Comparison of ENCODE assay signal across 13 cellular contexts in genomic region chr5:171953860-171954701, GRCh38. TPM values are rescaled to one million over a fixed set of nuclear protein-coding genes. Genes with fewer than 3 reads are reported as not detected.
DNase-seq lines count a peak whose midpoint lies in the region; ATAC-seq, FAIRE-seq and TF ChIP-seq lines count a peak whose summit lies in the region.
"Had no signal": no experiment of that assay in that cellular context is flagged by ENCODE, and none has a peak within 500 bp of the region (broad histone marks: within the 10 kb centered on the region; RNA-seq: fewer than 3 reads in every experiment).

No MANE protein-coding gene starts in this region.

- H3K36me3 ChIP-seq in HUES48 (ENCODE audit: control insufficient read depth, insufficient read depth, low read length) (no peaks in the 10 kb centered on the region), mammary epithelial cell (ENCODE audit: insufficient read depth, low read length) (no peaks in the 10 kb centered on the region), keratinocyte (ENCODE audit: control insufficient read depth in 2 of 2, extremely low read depth in 1 of 2, insufficient read depth in 2 of 2, low read length in 2 of 2) (peaks cover 0 to 1% of the 10 kb centered on the region in 2 experiments)
- H3K36me3 ChIP-seq: heart right ventricle, WERI-Rb-1 had no signal

- H3K27ac Mint-ChIP-seq in activated CD8-positive, alpha-beta T cell treated with anti-CD3 and anti-CD28 coated beads for 36 hours = no peak overlapping the region
- no peak overlapping the region for H3K27ac Mint-ChIP-seq in activated CD4-positive, alpha-beta T cell treated with anti-CD3 and anti-CD28 coated beads, Interleukin-2, amount 10 ng/mL, durations not matched to agents 24 days and 14 days
- H3K27ac Mint-ChIP-seq: activated naive CD4-positive, alpha-beta T cell treated with anti-CD3 and anti-CD28 coated beads, Interleukin-2, amount 10 ng/mL, durations not matched to agents 7 days and 5 days; natural killer cell had no signal

- H3K4me1 ChIP-seq in HUES48 (ENCODE audit: control insufficient read depth, insufficient read depth, low read length) (peaks cover 56% of the 10 kb centered on the region), mammary epithelial cell (ENCODE audit: insufficient read depth, low read length) (peaks cover 27% of the 10 kb centered on the region), keratinocyte (ENCODE audit: control insufficient read depth, extremely low read depth, insufficient read depth, low read length) (peaks cover 50% of the 10 kb centered on the region)

- TF ChIP-seq CTCF in 22Rv1 (IDR thresholded peaks at IDR 0.05) (no peak), mammary epithelial cell (conservative IDR thresholded peaks at IDR 0.05 in 1 of 2, IDR thresholded peaks at IDR 0.05 in 1 of 2; ENCODE audit: extremely low read depth in 1 of 2, insufficient read depth in 1 of 2, low read depth in 1 of 2, low read length in 2 of 2) (no peak), keratinocyte (optimal IDR thresholded peaks at IDR 0.05 in 1 of 3, IDR thresholded peaks at IDR 0.05 in 1 of 3, conservative IDR thresholded peaks at IDR 0.05 in 1 of 3; ENCODE audit: extremely low read depth in 1 of 3, insufficient read depth in 2 of 3, low read length in 3 of 3) (no peak)
- TF ChIP-seq CTCF in activated CD8-positive, alpha-beta T cell treated with anti-CD3 and anti-CD28 coated beads for 36 hours (IDR thresholded peaks at IDR 0.05) = no peak

- peak overlapping the region; percentile 38; the same call in 1 of the 2 replicates for H3K27ac ChIP-seq in 22Rv1
- H3K27ac ChIP-seq in HUES48 (ENCODE audit: low read depth, low read length) = peak overlapping the region; percentile 52
- peak overlapping the region; percentile 39 for H3K27ac ChIP-seq in mammary epithelial cell (ENCODE audit: insufficient read depth, low read depth, low read length)
- peak overlapping the region; percentile 78 for H3K27ac ChIP-seq in keratinocyte (ENCODE audit: control insufficient read depth, insufficient read depth, low read length)
- H3K27ac ChIP-seq: WERI-Rb-1 had no signal

- no peaks in the 10 kb centered on the region for H3K9me3 Mint-ChIP-seq in activated CD8-positive, alpha-beta T cell treated with anti-CD3 and anti-CD28 coated beads for 36 hours
- H3K9me3 Mint-ChIP-seq in activated CD4-positive, alpha-beta T cell treated with anti-CD3 and anti-CD28 coated beads, Interleukin-2, amount 10 ng/mL, durations not matched to agents 24 days and 14 days = no peaks in the 10 kb centered on the region
- H3K9me3 Mint-ChIP-seq: activated naive CD4-positive, alpha-beta T cell treated with anti-CD3 and anti-CD28 coated beads, Interleukin-2, amount 10 ng/mL, durations not matched to agents 7 days and 5 days; natural killer cell had no signal

- peaks cover 7% of the 10 kb centered on the region for H3K9me1 ChIP-seq in keratinocyte (ENCODE audit: control insufficient read depth, extremely low read depth, insufficient read depth, low read length)

- no TSS peak for BruUV-seq in mammary epithelial cell (replicated peaks; lab: Mats Ljungman, UMichigan)

- ATAC-seq in activated CD8-positive, alpha-beta T cell treated with anti-CD3 and anti-CD28 coated beads for 36 hours = no peak
- ATAC-seq in HG03175 (IDR thresholded peaks at IDR 0.05; ENCODE audit: unreplicated experiment) = no peak
- no peak for ATAC-seq in HG02798 (IDR thresholded peaks at IDR 0.05; ENCODE audit: poor library complexity, unreplicated experiment)
- ATAC-seq: natural killer cell had no signal

- H3K79me2 ChIP-seq in mammary epithelial cell (ENCODE audit: insufficient read depth, low read length) (peaks cover 89% of the 10 kb centered on the region), keratinocyte (ENCODE audit: control insufficient read depth, insufficient read depth, low read length) (peaks cover 90% of the 10 kb centered on the region)

- H3K9me3 ChIP-seq in HUES48 (ENCODE audit: control insufficient read depth, insufficient read depth, low read length) (no peaks in the 10 kb centered on the region), mammary epithelial cell (replicated peaks; ENCODE audit: insufficient read depth, low read length) (no peaks in the 10 kb centered on the region), keratinocyte (ENCODE audit: control insufficient read depth, low read depth, low read length) (no peaks in the 10 kb centered on the region)
- H3K9me3 ChIP-seq: heart right ventricle had no signal

- dilution Hi-C loops in mammary epithelial cell (cut with HindIII; ENCODE audit: low sequenced_read_pairs) (no loop called here), keratinocyte (cut with MboI; ENCODE audit: extremely low pct_ligation_motif_present, low sequenced_read_pairs) (no loop called here)

- H3K27me3 ChIP-seq in HUES48 (ENCODE audit: control insufficient read depth, insufficient read depth, low read length) (no peaks in the 10 kb centered on the region), mammary epithelial cell (ENCODE audit: insufficient read depth, low read length) (no peaks in the 10 kb centered on the region), keratinocyte (ENCODE audit: control insufficient read depth, extremely low read depth, insufficient read depth, low read length) (no peaks in the 10 kb centered on the region)
- H3K27me3 ChIP-seq: heart right ventricle had no signal

- CTCF ChIA-PET in mammary epithelial cell (lab: Charles Lee; ENCODE audit: low non-redundant PET) = no interaction called here
- CTCF ChIA-PET in activated CD8-positive, alpha-beta T cell treated with anti-CD3 and anti-CD28 coated beads for 36 hours (lab: Charles Lee) = interaction anchor here (1.0 to 2.9 kb wide), 3 partner anchors 9 to 42 kb away, joined by 3 to 12 read pairs (median 3); no protein-coding TSS in a partner anchor

- intact Hi-C loops in mammary epithelial cell (cut with micrococcal nuclease) = no loop called here
- intact Hi-C loops in activated CD8-positive, alpha-beta T cell treated with anti-CD3 and anti-CD28 coated beads for 36 hours (cut with micrococcal nuclease) = no loop called here
- intact Hi-C loops in activated CD4-positive, alpha-beta T cell treated with anti-CD3 and anti-CD28 coated beads, Interleukin-2, amount 10 ng/mL, durations not matched to agents 24 days and 14 days (cut with micrococcal nuclease) = no loop called here

- H4K20me1 ChIP-seq in mammary epithelial cell (ENCODE audit: insufficient read depth, low read length) = no peaks in the 10 kb centered on the region
- peaks cover 9% of the 10 kb centered on the region for H4K20me1 ChIP-seq in keratinocyte (ENCODE audit: control insufficient read depth, extremely low read depth, insufficient read depth, low read length)

- no peak overlapping the region for H3K4me3 Mint-ChIP-seq in activated CD8-positive, alpha-beta T cell treated with anti-CD3 and anti-CD28 coated beads for 36 hours
- H3K4me3 Mint-ChIP-seq in activated CD4-positive, alpha-beta T cell treated with anti-CD3 and anti-CD28 coated beads, Interleukin-2, amount 10 ng/mL, durations not matched to agents 24 days and 14 days = no peak overlapping the region
- H3K4me3 Mint-ChIP-seq: activated naive CD4-positive, alpha-beta T cell treated with anti-CD3 and anti-CD28 coated beads, Interleukin-2, amount 10 ng/mL, durations not matched to agents 7 days and 5 days; natural killer cell had no signal

- H3K36me3 Mint-ChIP-seq in activated CD8-positive, alpha-beta T cell treated with anti-CD3 and anti-CD28 coated beads for 36 hours (ENCODE audit: low read depth) = peaks cover 7% of the 10 kb centered on the region
- peaks cover 5% of the 10 kb centered on the region for H3K36me3 Mint-ChIP-seq in activated CD4-positive, alpha-beta T cell treated with anti-CD3 and anti-CD28 coated beads, Interleukin-2, amount 10 ng/mL, durations not matched to agents 24 days and 14 days (ENCODE audit: low read depth)
- H3K36me3 Mint-ChIP-seq: activated naive CD4-positive, alpha-beta T cell treated with anti-CD3 and anti-CD28 coated beads, Interleukin-2, amount 10 ng/mL, durations not matched to agents 7 days and 5 days; natural killer cell had no signal

- 54% methylated on average over 2 of the region's 2 CpGs for WGBS in mammary epithelial cell (ENCODE audit: low coverage, missing lambda C conversion rate)

- H3K27me3 Mint-ChIP-seq in activated CD8-positive, alpha-beta T cell treated with anti-CD3 and anti-CD28 coated beads for 36 hours = no peaks in the 10 kb centered on the region
- H3K27me3 Mint-ChIP-seq in activated CD4-positive, alpha-beta T cell treated with anti-CD3 and anti-CD28 coated beads, Interleukin-2, amount 10 ng/mL, durations not matched to agents 24 days and 14 days = no peaks in the 10 kb centered on the region
- H3K27me3 Mint-ChIP-seq: activated naive CD4-positive, alpha-beta T cell treated with anti-CD3 and anti-CD28 coated beads, Interleukin-2, amount 10 ng/mL, durations not matched to agents 7 days and 5 days had no signal

- H3K4me2 ChIP-seq in mammary epithelial cell (ENCODE audit: insufficient read depth, low read depth, low read length) = peak overlapping the region; percentile 51
- peak overlapping the region; percentile 89 for H3K4me2 ChIP-seq in keratinocyte (ENCODE audit: control insufficient read depth, extremely low read depth, insufficient read depth, low read depth, low read length)

- POLR2A ChIA-PET in activated CD8-positive, alpha-beta T cell treated with anti-CD3 and anti-CD28 coated beads for 36 hours (lab: Charles Lee) = interaction anchor here (0.6 to 10.2 kb wide), 3 partner anchors 43 to 1104 kb away, joined by 3 to 115 read pairs (median 6); partner anchors contain the start of gene FBXW11

- H2AFZ ChIP-seq in mammary epithelial cell (ENCODE audit: low read depth, low read length) (no peak overlapping the region), keratinocyte (ENCODE audit: control insufficient read depth, low read length) (no peak overlapping the region)

- no peak overlapping the region for H3K9ac ChIP-seq in HUES48 (ENCODE audit: low read depth, low read length)
- H3K9ac ChIP-seq in mammary epithelial cell (ENCODE audit: insufficient read depth, low read length) = no peak overlapping the region
- H3K9ac ChIP-seq in keratinocyte (ENCODE audit: control insufficient read depth, extremely low read depth, insufficient read depth, low read length) = peak overlapping the region; percentile 33

- peak; percentile 65 for FAIRE-seq in keratinocyte (lab: Jason Lieb, UNC)

- peaks cover 69% of the 10 kb centered on the region for H3K4me1 Mint-ChIP-seq in activated CD8-positive, alpha-beta T cell treated with anti-CD3 and anti-CD28 coated beads for 36 hours (ENCODE audit: low read depth)
- peaks cover 35% of the 10 kb centered on the region for H3K4me1 Mint-ChIP-seq in activated CD4-positive, alpha-beta T cell treated with anti-CD3 and anti-CD28 coated beads, Interleukin-2, amount 10 ng/mL, durations not matched to agents 24 days and 14 days

- in situ Hi-C loops in mammary epithelial cell (cut with MboI; ENCODE audit: low sequenced_read_pairs in 2 of 2) = no loop called here

- DNase-seq in mammary epithelial cell (peak; percentile 51), keratinocyte (ENCODE audit: low read depth, low spot score) (peak; percentile 30)
- no peak for DNase-seq in activated CD8-positive, alpha-beta T cell treated with anti-CD3 and anti-CD28 coated beads for 36 hours
- DNase-seq in activated CD4-positive, alpha-beta T cell treated with anti-CD3 and anti-CD28 coated beads, Interleukin-2, amount 10 ng/mL, durations not matched to agents 24 days and 14 days = no peak
- DNase-seq: activated naive CD4-positive, alpha-beta T cell treated with anti-CD3 and anti-CD28 coated beads, Interleukin-2, amount 10 ng/mL, durations not matched to agents 7 days and 5 days; heart right ventricle; natural killer cell; NCI-H1092 treated with DMSO at 0.1 percent for 48 hours; WERI-Rb-1 had no signal

- H3K4me3 ChIP-seq in HUES48 (ENCODE audit: low read depth, low read length) (no peak overlapping the region), mammary epithelial cell (replicated peaks in 1 of 3; ENCODE audit: insufficient read depth in 1 of 3, low read depth in 2 of 3, low read length in 3 of 3) (no peak overlapping the region), keratinocyte (ENCODE audit: control insufficient read depth in 2 of 3, extremely low read depth in 1 of 3, insufficient read depth in 2 of 3, low read depth in 1 of 3, low read length in 3 of 3) (peak overlapping the region in 1 of 3 experiments; percentile 66)
- H3K4me3 ChIP-seq: heart right ventricle had no signal

RNA-seq across cellular contexts. Expression of gene FBXW11, which starts 52.4 kb away (rescaled TPM):
- 10 to 100 TPM; 39.2 to 62.0 TPM for total RNA-seq in mammary epithelial cell
- polyA plus RNA-seq in mammary epithelial cell (21.2 TPM), keratinocyte (36.5 to 48.4 TPM (median 44.0 TPM) in 3 replicates)
- polyA minus RNA-seq in mammary epithelial cell (61.3 TPM), keratinocyte (57.7 to 102 TPM (median 100 TPM) in 3 replicates)
- 26.6 TPM for polyA plus RNA-seq in keratinocyte (2011; ENCODE audit: low read depth)
- polyA plus RNA-seq in keratinocyte (2011; cell fraction: cytosol; rRNA removed) = 34.3 and 54.3 TPM in 2 replicates
- polyA plus RNA-seq in keratinocyte (2011; cell fraction: nucleus; rRNA removed) = 40.9 and 43.3 TPM in 2 replicates
- 28.3 and 28.4 TPM in 2 replicates for polyA plus RNA-seq in keratinocyte (2012; ENCODE audit: low replicate concordance)
- polyA minus RNA-seq in keratinocyte (2011; cell fraction: cytosol; rRNA and poly(A)+ RNA removed) = 58.7 TPM
- polyA minus RNA-seq in keratinocyte (2011; cell fraction: nucleus; rRNA and poly(A)+ RNA removed) = 35.9 and 69.2 TPM in 2 replicates
- total RNA-seq in activated CD8-positive, alpha-beta T cell treated with anti-CD3 and anti-CD28 coated beads for 36 hours = 10 to 100 TPM; 49.3 to 52.6 TPM
- total RNA-seq in activated CD4-positive, alpha-beta T cell treated with anti-CD3 and anti-CD28 coated beads, Interleukin-2, amount 10 ng/mL, durations not matched to agents 24 days and 14 days = 53.3 and 54.4 TPM in 2 replicates

Comparison
In these comparisons a context has a peak if more than half of its experiments do, and no peak if none do; other contexts are left out.
1. DNase-seq: peak in mammary epithelial cell (single experiment) and keratinocyte (single experiment); none in activated CD8-positive, alpha-beta T cell treated with anti-CD3 and anti-CD28 coated beads for 36 hours (single experiment) and activated CD4-positive, alpha-beta T cell treated with anti-CD3 and anti-CD28 coated beads, Interleukin-2, amount 10 ng/mL, durations not matched to agents 24 days and 14 days (single experiment).
2. Peak in every context shown above with its lines, with median percentiles within 50 percentile points of each other: H3K27ac ChIP-seq.